In genomic region chr6:2853372-2853765, GRCh38 we compare ENCODE assay signal across 8 cellular contexts. TPM values are rescaled to one million over a fixed set of nuclear protein-coding genes. Genes with fewer than 3 reads are reported as not detected.
DNase-seq lines count a peak whose midpoint lies in the region; ATAC-seq and TF ChIP-seq lines count a peak whose summit lies in the region.
"Not testable (repeated sequence)": the region's sequence is repeated elsewhere in the genome, so short reads cannot be mapped to it uniquely, and the experiment has no call there.

No MANE protein-coding gene starts in this region.

- ATAC-seq in psoas muscle; thoracic aorta (ENCODE audit: insufficient number of reproducible peaks, low FRiP score, low read depth): not testable (repeated sequence)

- 100% methylated on average over 1 of the region's 1 CpG for WGBS in mesenchymal stem cell
- 100% methylated on average over 1 of the region's 1 CpG; no CpG with 5 or more reads in 1 of the 3 donors for WGBS in psoas muscle, 3 donors

- H3K4me1 ChIP-seq in CD8-positive, alpha-beta memory T cell (ENCODE audit: insufficient read depth, low read length): peaks cover 65% of the 10 kb centered on the region
- H3K4me1 ChIP-seq in PC-9 (replicated peaks; ENCODE audit: insufficient read depth): peaks cover 24% of the 10 kb centered on the region
- H3K4me1 ChIP-seq in breast epithelium; mesenchymal stem cell (ENCODE audit: control insufficient read depth, insufficient read depth, low read depth, low read length): not testable (repeated sequence)
- H3K4me1 ChIP-seq in psoas muscle: peaks cover 10% of the 10 kb centered on the region
- peaks cover 24 to 27% of the 10 kb centered on the region in 2 donors for H3K4me1 ChIP-seq in thoracic aorta (ENCODE audit: control insufficient read depth in 1 of 2, low read depth in 2 of 2)

- H2BK15ac ChIP-seq in mesenchymal stem cell (ENCODE audit: low read depth, poor library complexity, severe bottlenecking): peak overlapping the region; percentile 60

- H4K91ac ChIP-seq in mesenchymal stem cell (ENCODE audit: low read length): peak overlapping the region; percentile 73

- H4K8ac ChIP-seq in mesenchymal stem cell (ENCODE audit: low read length): peak overlapping the region; percentile 15

- H2AFZ ChIP-seq in PC-9; mesenchymal stem cell (ENCODE audit: low read depth, low read length): not testable (repeated sequence)

- peaks cover 57 to 71% (median 59%) of the 10 kb centered on the region in 3 donors for H3K4me1 Mint-ChIP-seq in CD8-positive, alpha-beta memory T cell
- peaks cover 76% of the 10 kb centered on the region for H3K4me1 Mint-ChIP-seq in activated T-cell treated with anti-CD3 and anti-CD28 coated beads, Interleukin-2, amount 50 U/mL, for 24 hours (ENCODE audit: low read depth)

- peak overlapping the region; percentile 52 for H3K4me3 ChIP-seq in CD8-positive, alpha-beta memory T cell (ENCODE audit: low read length)
- H3K4me3 ChIP-seq in PC-9 (peak overlapping the region; percentile 60; the same call in 1 of the 2 replicates), breast epithelium (peak overlapping the region in 2 of 3 donors; percentile 44 to 62), fibroblast of mammary gland (ENCODE audit: control insufficient read depth, low read depth, low read length) (peak overlapping the region; percentile 48), mesenchymal stem cell (ENCODE audit: insufficient read depth in 1 of 2, low read depth in 1 of 2, low read length in 2 of 2) (peak overlapping the region in 1 of 2 experiments; percentile 80), psoas muscle (peak overlapping the region; percentile 62), thoracic aorta (peak overlapping the region; percentile 74)

- peak overlapping the region in 1 of 2 experiments; percentile 11 for H2BK12ac ChIP-seq in mesenchymal stem cell (ENCODE audit: low read length in 2 of 2)

- peak overlapping the region in 1 of 2 experiments; percentile 70 for H3K4ac ChIP-seq in mesenchymal stem cell (ENCODE audit: low read depth in 1 of 2, low read length in 2 of 2)

- not testable (repeated sequence) for BruUV-seq in PC-9 (replicated peaks; lab: Mats Ljungman, UMichigan)

- DNase-seq in CD8-positive, alpha-beta memory T cell; PC-9; activated T-cell treated with anti-CD3 and anti-CD28 coated beads, Interleukin-2, amount 50 U/mL, for 24 hours; breast epithelium (ENCODE audit: low spot score in 2 of 2); fibroblast of mammary gland (ENCODE audit: low read depth); mesenchymal stem cell; psoas muscle; thoracic aorta (ENCODE audit: low spot score): not testable (repeated sequence)

- H3K23ac ChIP-seq in mesenchymal stem cell (ENCODE audit: low read length in 2 of 2): not testable (repeated sequence)

- H3K14ac ChIP-seq in mesenchymal stem cell (ENCODE audit: low read length in 2 of 2): not testable (repeated sequence)

- H3F3A ChIP-seq in PC-9 (ENCODE audit: insufficient read depth, low read depth): not testable (repeated sequence)

- peak overlapping the region; percentile 39 for H2BK120ac ChIP-seq in mesenchymal stem cell (ENCODE audit: low read depth, low read length)

- H3K27ac ChIP-seq in CD8-positive, alpha-beta memory T cell (ENCODE audit: low read depth, low read length): peak overlapping the region; percentile 85
- peak overlapping the region; percentile 99 for H3K27ac ChIP-seq in PC-9
- peak overlapping the region; percentile 71 to 80 for H3K27ac ChIP-seq in breast epithelium
- not testable (repeated sequence) for H3K27ac ChIP-seq in mesenchymal stem cell (ENCODE audit: low read length, poor library complexity, severe bottlenecking)
- peak overlapping the region; percentile 75 for H3K27ac ChIP-seq in psoas muscle
- peak overlapping the region; percentile 79 to 89 for H3K27ac ChIP-seq in thoracic aorta

- intact Hi-C loops in PC-9 (cut with micrococcal nuclease; ENCODE audit: unreplicated experiment): loop anchor here (1.0 kb wide), 1 partner anchor 23 kb away; no protein-coding TSS in a partner anchor
- intact Hi-C loops in breast epithelium (cut with DNase I; ENCODE audit: low total_unique reads); psoas muscle (cut with DNase I): not testable (repeated sequence)

- not testable (repeated sequence) for H3K9me3 Mint-ChIP-seq in CD8-positive, alpha-beta memory T cell; activated T-cell treated with anti-CD3 and anti-CD28 coated beads, Interleukin-2, amount 50 U/mL, for 24 hours

- not testable (repeated sequence) for H3K36me3 ChIP-seq in CD8-positive, alpha-beta memory T cell (ENCODE audit: insufficient read depth, low read length); PC-9 (ENCODE audit: low read depth); breast epithelium; mesenchymal stem cell (ENCODE audit: control insufficient read depth in 1 of 2, insufficient read depth in 2 of 2, low read depth in 1 of 2, low read length in 2 of 2); psoas muscle (ENCODE audit: insufficient read depth in 1 of 2, low read depth in 1 of 2); thoracic aorta

- POLR2A ChIA-PET in CD8-positive, alpha-beta memory T cell (lab: Charles Lee): interaction anchor here (1.5 kb wide), 1 partner anchor 22 kb away, joined by 3 read pairs; no protein-coding TSS in a partner anchor
- POLR2A ChIA-PET in PC-9 (lab: Charles Lee; ENCODE audit: unreplicated experiment): not testable (repeated sequence)

- peak overlapping the region; percentile 76 to 92 (median 90) for H3K4me3 Mint-ChIP-seq in CD8-positive, alpha-beta memory T cell
- peak overlapping the region; percentile 75 for H3K4me3 Mint-ChIP-seq in activated T-cell treated with anti-CD3 and anti-CD28 coated beads, Interleukin-2, amount 50 U/mL, for 24 hours

- not testable (repeated sequence) for H3K9me3 ChIP-seq in CD8-positive, alpha-beta memory T cell (ENCODE audit: low read length); PC-9 (ENCODE audit: insufficient read depth, low read depth); breast epithelium; mesenchymal stem cell (ENCODE audit: control insufficient read depth, low read length); psoas muscle; thoracic aorta

- TF ChIP-seq POLR2A in breast epithelium (IDR thresholded peaks at IDR 0.05): not testable (repeated sequence)

- not testable (repeated sequence) for H3K79me1 ChIP-seq in mesenchymal stem cell (replicated peaks; ENCODE audit: low read length, poor library complexity, severe bottlenecking)

- peak overlapping the region; percentile 91 to 100 (median 98) for H3K27ac Mint-ChIP-seq in CD8-positive, alpha-beta memory T cell
- H3K27ac Mint-ChIP-seq in activated T-cell treated with anti-CD3 and anti-CD28 coated beads, Interleukin-2, amount 50 U/mL, for 24 hours: peak overlapping the region; percentile 100

- H2AK5ac ChIP-seq in mesenchymal stem cell (ENCODE audit: low read length, severe bottlenecking): not testable (repeated sequence)

- not testable (repeated sequence) for H3K79me2 ChIP-seq in PC-9 (ENCODE audit: low read depth)

- peak overlapping the region; percentile 77 for H3K18ac ChIP-seq in mesenchymal stem cell (ENCODE audit: low read depth in 1 of 2, low read length in 2 of 2)

- not testable (repeated sequence) for H4K20me1 ChIP-seq in PC-9 (ENCODE audit: insufficient read depth)

- not testable (repeated sequence) for H3K27me3 Mint-ChIP-seq in CD8-positive, alpha-beta memory T cell; activated T-cell treated with anti-CD3 and anti-CD28 coated beads, Interleukin-2, amount 50 U/mL, for 24 hours

- H3K36me3 Mint-ChIP-seq in CD8-positive, alpha-beta memory T cell; activated T-cell treated with anti-CD3 and anti-CD28 coated beads, Interleukin-2, amount 50 U/mL, for 24 hours (ENCODE audit: low read depth): not testable (repeated sequence)

- H3K4me2 ChIP-seq in PC-9 (peak overlapping the region; percentile 83), mesenchymal stem cell (ENCODE audit: low read length, poor library complexity, severe bottlenecking) (peak overlapping the region; percentile 52)

- H3K9ac ChIP-seq in mesenchymal stem cell (ENCODE audit: low read length): peak overlapping the region; percentile 96

- not testable (repeated sequence) for H3K9me2 ChIP-seq in PC-9 (ENCODE audit: insufficient read depth)

- TF ChIP-seq CTCF in PC-9 (conservative IDR thresholded peaks at IDR 0.05); breast epithelium (IDR thresholded peaks at IDR 0.05); fibroblast of mammary gland (conservative IDR thresholded peaks at IDR 0.05; ENCODE audit: control insufficient read depth, insufficient read depth, low read depth, low read length); psoas muscle (IDR thresholded peaks at IDR 0.05); thoracic aorta (IDR thresholded peaks at IDR 0.05): not testable (repeated sequence)

- not testable (repeated sequence) for H2BK5ac ChIP-seq in mesenchymal stem cell (ENCODE audit: low read depth, low read length, poor library complexity, severe bottlenecking)

- not testable (repeated sequence) for H3K27me3 ChIP-seq in CD8-positive, alpha-beta memory T cell (ENCODE audit: insufficient read depth, low read length, poor library complexity, severe bottlenecking); PC-9 (ENCODE audit: insufficient read depth, low read depth); breast epithelium; mesenchymal stem cell (ENCODE audit: control insufficient read depth in 1 of 2, insufficient read depth in 1 of 2, low read length in 2 of 2); psoas muscle (ENCODE audit: insufficient read depth in 3 of 3, low read length in 2 of 3); thoracic aorta (replicated peaks; ENCODE audit: insufficient read depth)

- CTCF ChIA-PET in CD8-positive, alpha-beta memory T cell (lab: Charles Lee): interaction anchor here (0.6 to 1.2 kb wide), 3 partner anchors 11 to 45 kb away, joined by 3 to 5 read pairs (median 3); no protein-coding TSS in a partner anchor
- CTCF ChIA-PET in PC-9 (lab: Charles Lee): interaction anchor here (0.5 to 0.7 kb wide), 2 partner anchors 55 to 62 kb away, joined by 3 to 5 read pairs; no protein-coding TSS in a partner anchor

RNA-seq across cellular contexts. Expression of gene SERPINB1, which starts 11.7 kb away (rescaled TPM):
- 10 to 100 TPM; 40.4 to 42.4 TPM for total RNA-seq in CD8-positive, alpha-beta memory T cell
- 103 TPM for polyA plus RNA-seq in CD8-positive, alpha-beta memory T cell
- total RNA-seq in PC-9 (2021) (82.3 and 93.9 TPM in 2 replicates), breast epithelium (10 to 100 TPM; 35.1 to 53.6 (median 51.8) TPM), psoas muscle (10 to 100 TPM; 10.2 to 62.0 (median 52.2) TPM), thoracic aorta (10 to 100 TPM; 41.0 to 62.3 TPM)
- polyA plus RNA-seq in mesenchymal stem cell (2013, experiment 1 of 2): 22.3 TPM
- 23.4 TPM for polyA plus RNA-seq in mesenchymal stem cell (2013, experiment 2 of 2)
- polyA plus RNA-seq in psoas muscle: 100 to 1,000 TPM in 1 of 3 donors, 10 to 100 TPM in 2; 28.1 to 131 (median 33.4) TPM

RNA-seq across cellular contexts. Expression of gene SERPINB9, which starts 49.7 kb away (rescaled TPM):
- 10 to 100 TPM; 63.5 to 65.1 TPM for total RNA-seq in CD8-positive, alpha-beta memory T cell
- polyA plus RNA-seq in CD8-positive, alpha-beta memory T cell: 42.3 TPM
- 1.7 and 2.4 TPM in 2 replicates for total RNA-seq in PC-9 (2021)
- total RNA-seq in breast epithelium: 10 to 100 TPM in 2 of 3 donors, 1 to 10 TPM in 1; 8.0 to 12.8 (median 10.8) TPM
- polyA plus RNA-seq in mesenchymal stem cell (2013, experiment 1 of 2): 11.1 TPM
- polyA plus RNA-seq in mesenchymal stem cell (2013, experiment 2 of 2): 11.3 TPM
- total RNA-seq in psoas muscle: 1 to 10 TPM; 1.9 to 3.1 (median 2.2) TPM
- polyA plus RNA-seq in psoas muscle: 1 to 10 TPM in 2 of 3 donors, under 1 TPM in 1; 0.74 to 1.1 (median 1.0) TPM
- 10 to 100 TPM; 15.7 to 24.0 TPM for total RNA-seq in thoracic aorta
